ENCODE assay signal across 8 cellular contexts in the genomic region with DNA sequence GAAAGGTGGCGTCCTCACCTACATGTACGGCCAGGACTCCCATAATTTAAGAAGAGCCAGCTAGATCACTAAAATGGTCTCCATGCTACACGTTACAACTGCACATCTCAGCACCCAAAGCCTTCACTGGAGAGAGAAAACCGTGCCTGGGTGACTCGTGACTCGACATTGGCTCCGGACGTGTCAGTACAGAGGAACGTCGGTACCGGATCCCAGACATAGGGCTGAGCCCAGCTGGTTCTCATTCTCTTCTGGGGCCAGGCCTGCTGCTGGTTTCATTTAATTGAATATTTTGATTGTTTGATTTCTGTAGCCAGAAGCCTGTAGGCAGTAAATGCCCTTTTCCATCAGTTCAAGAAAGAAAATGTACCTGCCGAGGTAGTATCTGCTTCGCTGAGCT.
DNase-seq lines count a peak whose midpoint lies in the region; ATAC-seq and TF ChIP-seq lines count a peak whose summit lies in the region.

No MANE protein-coding gene starts in this region.

- H3K9ac ChIP-seq in skeletal muscle tissue (ENCODE audit: low read depth in 1 of 3, low read length in 3 of 3), result peak overlapping the region; percentile 66 to 73 (median 67)

- H3K27ac ChIP-seq in dorsolateral prefrontal cortex, result peak overlapping the region in 12 of 59 donors; percentile 6 to 50 (median 28)
- H3K27ac ChIP-seq in skeletal muscle tissue (ENCODE audit: low read depth, low read length), result peak overlapping the region; percentile 77

- peak; percentile 30 for ATAC-seq in GM18870 (IDR thresholded peaks at IDR 0.05; ENCODE audit: unreplicated experiment)
- peak; percentile 4 for ATAC-seq in HG03342 (IDR thresholded peaks at IDR 0.05; ENCODE audit: unreplicated experiment)
- ATAC-seq in HG02973 (IDR thresholded peaks at IDR 0.05; ENCODE audit: unreplicated experiment), result no peak
- ATAC-seq in HG03025 (IDR thresholded peaks at IDR 0.05; ENCODE audit: low FRiP score, unreplicated experiment), result no peak

- H3K4me3 ChIP-seq in dorsolateral prefrontal cortex (peak overlapping the region in 39 of 59 donors; percentile 2 to 54 (median 26)), skeletal muscle tissue (ENCODE audit: low read length in 3 of 3) (peak overlapping the region; percentile 17 to 42 (median 17))

- peak in 4 of 10 donors; percentile 18 to 30 (median 20) for DNase-seq in dorsolateral prefrontal cortex
- DNase-seq in NCI-H524 (lab: John Stamatoyannopoulos, UW), result no peak
- no peak for DNase-seq in AML-193 (lab: John Stamatoyannopoulos, UW)

- peaks cover 0 to 5% (median 0%) of the 10 kb centered on the region in 3 donors for H3K9me3 ChIP-seq in skeletal muscle tissue (ENCODE audit: control insufficient read depth in 3 of 3, low read length in 3 of 3)

- intact Hi-C loops in dorsolateral prefrontal cortex (cut with DNase I), result loop anchor here (2.0 to 10.0 kb wide), 7 partner anchors 360 to 1570 kb away; partner anchors contain the start of gene DUSP10 (in 2 of the 2)

- peaks cover 8 to 28% (median 12%) of the 10 kb centered on the region in 3 donors for H3K4me1 ChIP-seq in skeletal muscle tissue (ENCODE audit: control insufficient read depth in 3 of 3, insufficient read depth in 3 of 3, low read length in 3 of 3)

- no peak for TF ChIP-seq CTCF in dorsolateral prefrontal cortex (IDR thresholded peaks at IDR 0.05 in 54 of 56, conservative IDR thresholded peaks at IDR 0.05 in 2 of 56; ENCODE audit: low read depth in 1 of 56, partially characterized antibody in 56 of 56)

- H3K27me3 ChIP-seq in dorsolateral prefrontal cortex (peaks cover 0 to 3% (median 0%) of the 10 kb centered on the region in 45 donors), skeletal muscle tissue (ENCODE audit: control insufficient read depth in 3 of 3, insufficient read depth in 3 of 3, low read length in 3 of 3) (no peaks in the 10 kb centered on the region)

- H3K36me3 ChIP-seq in skeletal muscle tissue (ENCODE audit: control insufficient read depth in 3 of 3, insufficient read depth in 3 of 3, low read length in 3 of 3), result no peaks in the 10 kb centered on the region

Comparison
In these comparisons a context has a peak if more than half of its experiments do, and no peak if none do; other contexts are left out.
1. ATAC-seq: peak in GM18870 (single experiment) and HG03342 (single experiment); none in HG02973 (single experiment) and HG03025 (single experiment).